Comparison of ENCODE assay signal across 19 cellular contexts in the genomic region with DNA sequence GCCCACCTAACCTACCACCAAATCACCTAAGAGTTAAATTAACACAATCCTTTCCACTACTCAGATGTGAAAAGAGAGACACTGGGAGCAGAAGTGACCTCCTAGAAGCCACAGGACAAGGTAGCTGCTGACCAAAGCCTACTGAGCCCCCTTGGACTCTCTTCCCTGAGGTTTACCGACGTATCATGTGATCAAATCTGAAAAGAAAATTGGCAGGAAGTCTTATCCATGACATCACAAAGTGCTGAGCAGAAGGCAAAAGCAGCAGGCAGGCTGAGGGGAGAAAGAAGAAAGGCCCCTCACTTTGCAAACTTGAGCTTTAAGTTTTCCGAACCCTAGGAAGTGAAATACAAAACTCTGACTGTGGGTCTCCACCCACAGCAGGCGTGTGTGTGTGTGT. TPM values are rescaled to one million over a fixed set of nuclear protein-coding genes. Genes with fewer than 3 reads are reported as not detected.
"Had no signal": no experiment of that assay in that cellular context is flagged by ENCODE, and none has a peak within 500 bp of the region (broad histone marks: within the 10 kb centered on the region; RNA-seq: fewer than 3 reads in every experiment).

No MANE protein-coding gene starts in this region.

- ATAC-seq: activated T-cell treated with anti-CD3 and anti-CD28 coated beads, Interleukin-2, amount 50 U/mL, for 72 hours; left lung; stimulated activated effector memory CD8-positive, alpha-beta T cell treated with anti-CD3 and anti-CD28 coated beads, Interleukin-12 subunit alpha, Interleukin-12 subunit beta, amount 100 ng/mL, for 72 hours had no signal

- H3K4me2 ChIP-seq: smooth muscle cell had no signal

- H3K36me3 ChIP-seq: left lung, neutrophil, right atrium auricular region, thyroid gland, uterus had no signal

- H3K4me3 ChIP-seq: left lung, right atrium auricular region, smooth muscle cell, thyroid gland, uterus had no signal

- H3K9me3 ChIP-seq: left lung, neutrophil, right atrium auricular region, thyroid gland, uterus had no signal

- DNase-seq: activated CD4-positive, alpha-beta memory T cell treated with anti-CD3 and anti-CD28 coated beads, Interleukin-2, amount 10 ng/mL, durations not matched to agents 7 days and 5 days; activated gamma-delta T cell treated with Interleukin-2 at 50 U/mL for 16 hours; activated T-cell treated with anti-CD3 and anti-CD28 coated beads, Interleukin-2, amount 50 U/mL, for 72 hours; aorta; caudate nucleus; cortex of kidney; effector memory CD4-positive, alpha-beta T cell; erythroblast; foreskin melanocyte; head of caudate nucleus; left lung; posterior cingulate gyrus; T-helper 9 cell; thyroid gland; uterus had no signal

- H3K4me1 ChIP-seq: right atrium auricular region, thyroid gland, uterus had no signal

- H3K27ac ChIP-seq: left lung, neutrophil, right atrium auricular region, thyroid gland, uterus had no signal

- H3K27me3 ChIP-seq: left lung, neutrophil, right atrium auricular region, thyroid gland, uterus had no signal

RNA-seq across cellular contexts. Expression of gene GRXCR2, which starts 48.8 kb away (rescaled TPM):
- total RNA-seq: activated CD4-positive, alpha-beta memory T cell treated with anti-CD3 and anti-CD28 coated beads, Interleukin-2, amount 10 ng/mL, durations not matched to agents 7 days and 5 days; activated T-cell treated with anti-CD3 and anti-CD28 coated beads, Interleukin-2, amount 50 U/mL, for 72 hours; aorta; left lung; smooth muscle cell; uterus had no signal
- polyA plus RNA-seq: aorta, smooth muscle cell had no signal
